ENCODE assay signal across 13 cellular contexts in the genomic region with DNA sequence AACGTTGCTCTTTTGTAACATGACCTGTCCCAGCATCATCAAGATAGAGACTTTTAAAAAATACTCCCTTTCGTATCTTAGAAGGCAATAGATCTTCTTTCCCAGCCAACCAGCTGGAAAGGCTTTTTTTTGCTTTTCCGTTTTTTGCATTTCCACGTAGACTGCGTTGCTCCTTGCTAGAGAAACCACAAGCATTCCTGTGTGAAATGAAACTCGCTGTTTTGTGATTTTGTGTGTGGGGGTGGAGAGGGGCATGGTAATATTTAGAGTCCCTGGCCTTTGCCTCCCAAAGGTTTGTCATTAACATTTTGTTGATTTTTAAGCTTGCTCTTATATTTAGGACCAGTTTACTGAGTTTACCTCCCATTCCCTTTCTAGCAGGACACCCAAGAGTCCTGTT.
DNase-seq lines count a peak whose midpoint lies in the region; ATAC-seq and TF ChIP-seq lines count a peak whose summit lies in the region.
"Had no signal": no experiment of that assay in that cellular context is flagged by ENCODE, and none has a peak within 500 bp of the region (broad histone marks: within the 10 kb centered on the region; RNA-seq: fewer than 3 reads in every experiment).

No MANE protein-coding gene starts in this region.

- POLR2A ChIA-PET in activated CD4-positive, alpha-beta T cell treated with anti-CD3 and anti-CD28 coated beads, Interleukin-2, amount 10 ng/mL, durations not matched to agents 7 days and 5 days (lab: Charles Lee), result no interaction called here

- TF ChIP-seq POLR2A in heart left ventricle (IDR thresholded peaks at IDR 0.05) (no peak), uterus (IDR thresholded peaks at IDR 0.05) (no peak)

- H3K9me3 Mint-ChIP-seq in mesothelial cell of epicardium, result no peaks in the 10 kb centered on the region
- no peaks in the 10 kb centered on the region for H3K9me3 Mint-ChIP-seq in activated CD4-positive, alpha-beta T cell treated with anti-CD3 and anti-CD28 coated beads, Interleukin-2, amount 10 ng/mL, durations not matched to agents 7 days and 5 days
- H3K9me3 Mint-ChIP-seq: T-cell had no signal

- H3K36me3 ChIP-seq in heart left ventricle (no peaks in the 10 kb centered on the region), uterus (no peaks in the 10 kb centered on the region)

- H3K4me1 Mint-ChIP-seq in mesothelial cell of epicardium, result peaks cover 27% of the 10 kb centered on the region
- H3K4me1 Mint-ChIP-seq in activated CD4-positive, alpha-beta T cell treated with anti-CD3 and anti-CD28 coated beads, Interleukin-2, amount 10 ng/mL, durations not matched to agents 7 days and 5 days, result no peaks in the 10 kb centered on the region
- H3K4me1 Mint-ChIP-seq: T-cell had no signal

- intact Hi-C loops in heart left ventricle (cut with DNase I), result no loop called here
- intact Hi-C loops in Right ventricle myocardium inferior (cut with DNase I), result no loop called here
- intact Hi-C loops in uterus (cut with DNase I; ENCODE audit: low total_unique reads), result no loop called here
- intact Hi-C loops in posterior vena cava (cut with DNase I), result no loop called here

- H3K27ac ChIP-seq in heart left ventricle, result peak overlapping the region in 7 of 12 donors; percentile 33 to 63 (median 55)
- H3K27ac ChIP-seq in uterus, result peak overlapping the region; percentile 67 to 71

- H3K27ac Mint-ChIP-seq in mesothelial cell of epicardium, result peak overlapping the region; percentile 67
- no peak overlapping the region for H3K27ac Mint-ChIP-seq in activated CD4-positive, alpha-beta T cell treated with anti-CD3 and anti-CD28 coated beads, Interleukin-2, amount 10 ng/mL, durations not matched to agents 7 days and 5 days
- H3K27ac Mint-ChIP-seq: T-cell had no signal

- H3K4me1 ChIP-seq in heart left ventricle (peaks cover 0 to 19% (median 2%) of the 10 kb centered on the region in 12 donors), uterus (no peaks in the 10 kb centered on the region)

- TF ChIP-seq CTCF in heart left ventricle (IDR thresholded peaks at IDR 0.05) (no peak), choroid plexus epithelial cell (conservative IDR thresholded peaks at IDR 0.05; ENCODE audit: low read depth, low read length) (no peak), mesothelial cell of epicardium (IDR thresholded peaks at IDR 0.05; ENCODE audit: unreplicated experiment) (no peak), uterus (IDR thresholded peaks at IDR 0.05) (no peak)

- H3K4me3 Mint-ChIP-seq in mesothelial cell of epicardium, result no peak overlapping the region
- no peak overlapping the region for H3K4me3 Mint-ChIP-seq in activated CD4-positive, alpha-beta T cell treated with anti-CD3 and anti-CD28 coated beads, Interleukin-2, amount 10 ng/mL, durations not matched to agents 7 days and 5 days
- H3K4me3 Mint-ChIP-seq: T-cell had no signal

- DNase-seq in heart left ventricle (no peak), Right ventricle myocardium inferior (ENCODE audit: missing footprints) (no peak), choroid plexus epithelial cell (ENCODE audit: low read depth) (peak; percentile 84), mesothelial cell of epicardium (ENCODE audit: low spot score in 2 of 2, unreplicated experiment in 2 of 2) (no peak), uterus (no peak), posterior vena cava (ENCODE audit: low spot score) (no peak), NCI-H1417 treated with DMSO at 0.1 percent for 48 hours (lab: John Stamatoyannopoulos, UW) (no peak)
- DNase-seq in activated CD4-positive, alpha-beta T cell treated with anti-CD3 and anti-CD28 coated beads, Interleukin-2, amount 10 ng/mL, durations not matched to agents 7 days and 5 days, result no peak
- DNase-seq: 8988T; activated CD8-positive, alpha-beta memory T cell treated with anti-CD3 and anti-CD28 coated beads, Interleukin-2, amount 50 U/mL, for 48 hours; dermis blood vessel endothelial cell; NCI-H2081; T-cell had no signal

- H3K4me3 ChIP-seq in heart left ventricle (peak overlapping the region in 3 of 12 donors; percentile 2 to 42 (median 31)), choroid plexus epithelial cell (ENCODE audit: low read depth, low read length) (peak overlapping the region; percentile 34), uterus (peak overlapping the region in 1 of 2 donors; percentile 29)

- H3K27me3 Mint-ChIP-seq in mesothelial cell of epicardium (ENCODE audit: low read depth), result no peaks in the 10 kb centered on the region
- no peaks in the 10 kb centered on the region for H3K27me3 Mint-ChIP-seq in activated CD4-positive, alpha-beta T cell treated with anti-CD3 and anti-CD28 coated beads, Interleukin-2, amount 10 ng/mL, durations not matched to agents 7 days and 5 days

- ATAC-seq in heart left ventricle (peak in 2 of 4 donors; percentile 39 to 49), Right ventricle myocardium inferior (no peak)
- ATAC-seq: T-cell had no signal

- 54 to 67% (median 63%) methylated on average over 6 of the region's 6 CpGs for WGBS in heart left ventricle, 4 donors

- H3K9me3 ChIP-seq in heart left ventricle (no peaks in the 10 kb centered on the region), uterus (no peaks in the 10 kb centered on the region)

- CTCF ChIA-PET in activated CD4-positive, alpha-beta T cell treated with anti-CD3 and anti-CD28 coated beads, Interleukin-2, amount 10 ng/mL, durations not matched to agents 7 days and 5 days (lab: Charles Lee), result no interaction called here

- no peaks in the 10 kb centered on the region for H3K36me3 Mint-ChIP-seq in mesothelial cell of epicardium
- no peaks in the 10 kb centered on the region for H3K36me3 Mint-ChIP-seq in activated CD4-positive, alpha-beta T cell treated with anti-CD3 and anti-CD28 coated beads, Interleukin-2, amount 10 ng/mL, durations not matched to agents 7 days and 5 days (ENCODE audit: low read depth)
- H3K36me3 Mint-ChIP-seq: T-cell had no signal

- H3K27me3 ChIP-seq in heart left ventricle, result no peaks in the 10 kb centered on the region
- H3K27me3 ChIP-seq in uterus, result no peaks in the 10 kb centered on the region
